8 cellular contexts compared by ENCODE assay signal in the genomic region with DNA sequence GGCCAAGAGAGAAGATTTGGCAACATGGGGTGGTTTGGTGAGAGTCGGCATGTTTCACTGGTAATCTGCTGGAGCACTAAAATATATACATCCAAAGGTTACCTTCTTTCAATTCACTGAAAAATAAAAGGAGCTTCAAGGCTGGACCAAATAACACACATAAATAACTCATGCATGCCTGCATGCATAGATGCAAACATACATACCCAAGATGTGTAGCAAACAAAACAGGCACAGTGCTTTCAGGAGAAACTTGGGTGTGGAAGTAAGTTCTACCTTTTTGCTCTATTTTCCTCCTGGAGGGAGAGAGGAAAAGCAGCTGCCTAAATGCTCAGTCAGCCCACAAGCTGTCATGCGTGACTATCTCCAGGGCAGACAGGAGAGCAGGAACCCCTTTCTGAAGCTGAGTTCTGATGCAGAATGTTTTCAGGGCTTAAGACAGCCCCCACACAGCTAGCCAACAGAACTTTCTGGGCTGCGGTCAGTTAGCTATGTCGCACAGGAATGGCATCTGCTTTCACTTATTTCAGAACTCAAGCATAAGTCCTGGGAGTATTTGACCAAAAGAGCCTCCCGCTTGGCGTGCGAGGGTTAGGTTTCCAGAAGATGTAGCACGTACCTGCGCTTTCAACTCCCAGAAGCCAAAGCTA.
DNase-seq lines count a peak whose midpoint lies in the region; ATAC-seq and TF ChIP-seq lines count a peak whose summit lies in the region.

No MANE protein-coding gene starts in this region.

- TF ChIP-seq CTCF in Calu3 (IDR thresholded peaks at IDR 0.05; ENCODE audit: unreplicated experiment), result no peak
- TF ChIP-seq CTCF in omental fat pad (IDR thresholded peaks at IDR 0.05), result no peak

- H3K27ac ChIP-seq in epithelial cell of prostate, result peak overlapping the region; percentile 67

- CTCF ChIA-PET in Calu3 (lab: Charles Lee), result interaction anchor here (0.6 to 3.1 kb wide), 9 partner anchors 12 to 463 kb away, joined by 3 to 13 read pairs (median 8); no protein-coding TSS in a partner anchor

- peak; percentile 51 for ATAC-seq in GM19395 (IDR thresholded peaks at IDR 0.05; ENCODE audit: unreplicated experiment)
- peak; percentile 44 for ATAC-seq in HG03439 (IDR thresholded peaks at IDR 0.05; ENCODE audit: unreplicated experiment)
- peak; percentile 32 for ATAC-seq in omental fat pad (ENCODE audit: low FRiP score)
- ATAC-seq in activated CD4-positive, CD25-positive, alpha-beta regulatory T cell treated with anti-CD3 and anti-CD28 coated beads, Interleukin-2, amount 50 U/mL, for 24 hours, result no peak

- no peaks in the 10 kb centered on the region for H3K36me3 ChIP-seq in H7 (replicated peaks; ENCODE audit: control insufficient read depth, insufficient read depth, low read length)

- peaks cover 82% of the 10 kb centered on the region for H3K4me1 Mint-ChIP-seq in Calu3 (ENCODE audit: low read depth, unreplicated experiment)

- H3K27me3 ChIP-seq in H7 (ENCODE audit: control insufficient read depth, insufficient read depth, low read length), result no peaks in the 10 kb centered on the region

- peak overlapping the region; percentile 86 for H3K27ac Mint-ChIP-seq in Calu3 (ENCODE audit: unreplicated experiment)

- DNase-seq in Calu3 (no peak), SW480 (ENCODE audit: low spot score) (peak; percentile 93), epithelial cell of prostate (ENCODE audit: low read depth, low spot score) (no peak), omental fat pad (ENCODE audit: low spot score) (no peak), H7 (no peak)

- intact Hi-C loops in Calu3 (cut with micrococcal nuclease; ENCODE audit: unreplicated experiment), result loop anchor here (5.0 kb wide), 1 partner anchor 85 kb away; no protein-coding TSS in a partner anchor

- no peaks in the 10 kb centered on the region for H3K9me3 Mint-ChIP-seq in Calu3 (ENCODE audit: low read depth, unreplicated experiment)

- H3K27me3 Mint-ChIP-seq in Calu3 (ENCODE audit: unreplicated experiment), result no peaks in the 10 kb centered on the region

- H3K36me3 Mint-ChIP-seq in Calu3 (ENCODE audit: insufficient read depth, unreplicated experiment), result peaks cover 50% of the 10 kb centered on the region

- no peak overlapping the region for H3K4me3 ChIP-seq in H7 (ENCODE audit: insufficient read depth, low read depth, low read length)

- TSS peak; percentile 75 for BruUV-seq in Calu3 (replicated peaks; lab: Mats Ljungman, UMichigan)

- peak overlapping the region; percentile 15 for H3K4me3 Mint-ChIP-seq in Calu3 (ENCODE audit: low read depth, unreplicated experiment)

Comparison
In these comparisons a context has a peak if more than half of its experiments do, and no peak if none do; other contexts are left out.
1. ATAC-seq: peak in GM19395 (single experiment), HG03439 (single experiment) and omental fat pad (single experiment); none in activated CD4-positive, CD25-positive, alpha-beta regulatory T cell treated with anti-CD3 and anti-CD28 coated beads, Interleukin-2, amount 50 U/mL, for 24 hours (0 of 2).